19 cellular contexts compared by ENCODE assay signal in the genomic region with DNA sequence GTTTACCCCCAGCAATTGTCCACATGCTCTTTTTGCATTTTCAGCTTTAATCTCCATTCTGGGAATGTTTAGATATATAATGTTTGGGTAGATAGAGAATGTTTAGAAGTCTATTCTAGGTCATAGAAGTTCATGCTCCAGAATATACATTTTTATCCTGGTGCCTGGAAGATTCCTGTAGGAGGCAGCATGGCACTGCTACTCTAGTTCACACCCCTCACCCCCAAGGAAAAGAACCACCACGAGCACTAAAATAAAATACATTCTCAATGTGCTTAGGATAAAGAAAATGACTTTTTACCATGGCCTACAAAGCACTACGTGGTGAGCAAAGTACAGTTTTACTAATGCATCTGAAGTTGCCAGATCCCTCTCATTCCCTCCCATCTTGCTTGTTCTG. TPM values are rescaled to one million over a fixed set of nuclear protein-coding genes. Genes with fewer than 3 reads are reported as not detected.
DNase-seq lines count a peak whose midpoint lies in the region; ATAC-seq, FAIRE-seq and TF ChIP-seq lines count a peak whose summit lies in the region.
"Had no signal": no experiment of that assay in that cellular context is flagged by ENCODE, and none has a peak within 500 bp of the region (broad histone marks: within the 10 kb centered on the region; RNA-seq: fewer than 3 reads in every experiment).

No MANE protein-coding gene starts in this region.

- in situ Hi-C loops in GM23248 (cut with MboI) = no loop called here

- no peak overlapping the region for H3K27ac ChIP-seq in A549
- H3K27ac ChIP-seq in GM23248 = peak overlapping the region; percentile 50
- H3K27ac ChIP-seq in stomach = no peak overlapping the region
- H3K27ac ChIP-seq: BLaER1, coronary artery, epithelial cell of prostate had no signal

- H3K36me3 ChIP-seq in GM23248 (ENCODE audit: low read depth) = peaks cover 8% of the 10 kb centered on the region; the same call in 1 of the 2 replicates
- H3K36me3 ChIP-seq in adipocyte (ENCODE audit: control insufficient read depth, insufficient read depth, low read length, severe bottlenecking) = peaks cover 12% of the 10 kb centered on the region
- no peaks in the 10 kb centered on the region for H3K36me3 ChIP-seq in stomach

- intact Hi-C loops in stomach (cut with DNase I; ENCODE audit: low total_unique reads) = no loop called here

- peak; percentile 34 to 46; a peak in 4 of 5 replicates for TF ChIP-seq RAD21 in A549 (conservative IDR thresholded peaks at IDR 0.05 in 1 of 2, IDR thresholded peaks at IDR 0.05 in 1 of 2)

- no peaks in the 10 kb centered on the region for H3K9me3 ChIP-seq in A549
- no peaks in the 10 kb centered on the region for H3K9me3 ChIP-seq in GM23248 (ENCODE audit: low read depth)
- no peaks in the 10 kb centered on the region for H3K9me3 ChIP-seq in adipocyte (ENCODE audit: control insufficient read depth, low read length)
- H3K9me3 ChIP-seq in stomach = no peaks in the 10 kb centered on the region
- H3K9me3 ChIP-seq: BLaER1 had no signal

- 64% methylated on average over 2 of the region's 2 CpGs for WGBS in A549 (ENCODE audit: missing lambda C conversion rate)
- 28 to 42% methylated on average over 2 of the region's 2 CpGs for WGBS in GM23248 (ENCODE audit: low coverage in 1 of 2, low lambda C conversion rate in 2 of 2, missing lambda C conversion rate in 2 of 2), 2 experiments
- WGBS in stomach, 5 donors = 43 to 70% (median 67%) methylated on average over 2 of the region's 2 CpGs

- DNase-seq in A549 (ENCODE audit: low read depth in 1 of 2, low spot score in 1 of 2) (no peak), GM23248 (peak; percentile 50), adipocyte (ENCODE audit: low read depth) (no peak), iris pigment epithelial cell (ENCODE audit: low read depth) (peak; percentile 29), stomach (no peak), H4 (ENCODE audit: low spot score) (no peak), SIG-M5 (lab: John Stamatoyannopoulos, UW) (no peak)
- no peak for DNase-seq in stimulated activated CD4-positive, alpha-beta T cell treated with anti-CD3 and anti-CD28 coated beads, Interleukin-4, amount 100 ng/mL, for 1 hour
- DNase-seq: activated CD4-positive, alpha-beta memory T cell treated with anti-CD3 and anti-CD28 coated beads, Interleukin-2, amount 10 ng/mL, durations not matched to agents 7 days and 5 days; GOT3; naive thymus-derived CD4-positive, alpha-beta T cell; NCI-H1417; SHP77 treated with DMSO at 0.1 percent for 48 hours; stimulated activated CD4-positive, alpha-beta T cell treated with anti-CD3 and anti-CD28 coated beads, Interleukin-2, amount 100 ng/mL, for 24 hours; stimulated activated CD8-positive, alpha-beta memory T cell treated with anti-CD3 and anti-CD28 coated beads, Interleukin-4, amount 100 ng/mL, for 48 hours had no signal

- H4K20me1 ChIP-seq in GM23248 (ENCODE audit: insufficient read depth) = no peaks in the 10 kb centered on the region

- H3K4me1 ChIP-seq in A549 (peaks cover 56% of the 10 kb centered on the region), GM23248 (ENCODE audit: insufficient read depth) (peaks cover 68% of the 10 kb centered on the region), adipocyte (ENCODE audit: control insufficient read depth, insufficient read depth, low read length) (peaks cover 51% of the 10 kb centered on the region), stomach (peaks cover 9 to 37% (median 24%) of the 10 kb centered on the region in 4 donors)
- H3K4me1 ChIP-seq: BLaER1 had no signal

- H3K9ac ChIP-seq in GM23248 (peak overlapping the region; percentile 7; the same call in 1 of the 2 replicates), adipocyte (ENCODE audit: low read length) (peak overlapping the region; percentile 1)
- H3K9ac ChIP-seq: BLaER1 had no signal

- no peak overlapping the region for H2AFZ ChIP-seq in GM23248

- TF ChIP-seq CTCF in A549 (IDR thresholded peaks at IDR 0.05) (no peak; the same call in 2 of the 3 replicates), stomach (IDR thresholded peaks at IDR 0.05) (peak in 1 of 7 experiments; percentile 12)

- no peaks in the 10 kb centered on the region for H3K9me2 ChIP-seq in GM23248 (ENCODE audit: insufficient read depth)

- peak in 1 of 2 experiments; percentile 9; a peak in 1 of 6 replicates for ATAC-seq in A549
- ATAC-seq: naive thymus-derived CD4-positive, alpha-beta T cell had no signal

- CTCF ChIA-PET in A549 (lab: Yijun Ruan, JAX) = interaction anchor here (1.0 kb wide), 1 partner anchor 53 kb away, joined by 3 read pairs; no protein-coding TSS in a partner anchor

- H3K27me3 ChIP-seq in GM23248 (replicated peaks; ENCODE audit: insufficient read depth) (no peaks in the 10 kb centered on the region), adipocyte (replicated peaks; ENCODE audit: control insufficient read depth, insufficient read depth, low read length) (no peaks in the 10 kb centered on the region), stomach (no peaks in the 10 kb centered on the region)
- H3K27me3 ChIP-seq: BLaER1 had no signal

- TF ChIP-seq EP300 in A549 (IDR thresholded peaks at IDR 0.05) (no peak), stomach (IDR thresholded peaks at IDR 0.05) (no peak)

- POLR2A ChIA-PET in A549 (lab: Yijun Ruan, JAX) = no interaction called here

- peaks cover 48% of the 10 kb centered on the region for H3F3A ChIP-seq in GM23248 (ENCODE audit: insufficient read depth)

- no peak overlapping the region for H3K4me3 ChIP-seq in A549
- no peak overlapping the region for H3K4me3 ChIP-seq in GM23248
- H3K4me3 ChIP-seq in adipocyte (ENCODE audit: low read length) = no peak overlapping the region
- H3K4me3 ChIP-seq in stomach = no peak overlapping the region
- H3K4me3 ChIP-seq: BLaER1, coronary artery had no signal

- FAIRE-seq in A549 (lab: Jason Lieb, UNC) = no peak
- FAIRE-seq: TTC549 had no signal

- no peak for TF ChIP-seq POLR2A in A549 (IDR thresholded peaks at IDR 0.05; ENCODE audit: low read length)
- no peak for TF ChIP-seq POLR2A in stomach (IDR thresholded peaks at IDR 0.05)

- peaks cover 97% of the 10 kb centered on the region for H3K79me2 ChIP-seq in GM23248 (ENCODE audit: insufficient read depth)

- H3K4me2 ChIP-seq in A549 = no peak overlapping the region
- H3K4me2 ChIP-seq in GM23248 (ENCODE audit: unreplicated experiment) = peak overlapping the region; percentile 80
- H3K4me2 ChIP-seq: BLaER1 had no signal

TF ChIP-seq in A549, 52 proteins besides CTCF, POLR2A, EP300 and RAD21:
- TF ChIP-seq, protein P1, sequence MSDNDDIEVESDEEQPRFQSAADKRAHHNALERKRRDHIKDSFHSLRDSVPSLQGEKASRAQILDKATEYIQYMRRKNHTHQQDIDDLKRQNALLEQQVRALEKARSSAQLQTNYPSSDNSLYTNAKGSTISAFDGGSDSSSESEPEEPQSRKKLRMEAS (IDR thresholded peaks at IDR 0.05) = no peak
- no peak for TF ChIP-seq JUN (IDR thresholded peaks at IDR 0.05)
- TF ChIP-seq SMC3 (IDR thresholded peaks at IDR 0.05) = peak; percentile 11; the same call in 1 of the 3 replicates
- TF ChIP-seq POLR2AphosphoS2 (conservative IDR thresholded peaks at IDR 0.05; ENCODE audit: low read length) = no peak
TF ChIP-seq in A549: peak in this region for 1.

RNA-seq across cellular contexts. Expression of gene MYO1B, which starts 53.8 kb away (rescaled TPM):
- polyA plus RNA-seq in A549 (2011; rRNA removed) = 154 and 159 TPM in 2 replicates
- polyA plus RNA-seq in A549 (2012; cell fraction: cytosol; rRNA removed) = 37.0 and 40.3 TPM in 2 replicates
- 28.8 and 43.5 TPM in 2 replicates for polyA plus RNA-seq in A549 (2012; cell fraction: nucleus; rRNA removed)
- 77.7 to 96.4 TPM (median 77.9 TPM) in 3 replicates for polyA plus RNA-seq in A549 (2017; fragmentation: RNase III; extraction: RNeasy Plus Mini Kit Qiagen cat#74134 plus additional on column Dnase treatment)
- polyA minus RNA-seq in A549 (2011; rRNA and poly(A)+ RNA removed) = 106 and 112 TPM in 2 replicates
- 197 and 211 TPM in 2 replicates for total RNA-seq in GM23248 (2014; rRNA removed; shearing (Covaris generic))
- polyA plus RNA-seq in GM23248 (2016; fragmentation: Nextera tagmentation; extraction: Ambion mirVana) = 120 and 126 TPM in 2 replicates
- total RNA-seq in stomach = 100 to 1,000 TPM in 1 of 5 donors, 10 to 100 TPM in 3, 1 to 10 TPM in 1; 8.8 to 123 (median 25.5) TPM
- polyA plus RNA-seq in stomach = 10 to 100 TPM in 1 of 3 donors, 1 to 10 TPM in 2; 6.1 to 11.0 (median 7.5) TPM
- 51.0 and 58.5 TPM in 2 replicates for total RNA-seq in H4 (2014; rRNA removed; shearing (Covaris generic))

Comparison
In these comparisons a context has a peak if more than half of its experiments do, and no peak if none do; other contexts are left out.
1. DNase-seq: peak in GM23248 (single experiment) and iris pigment epithelial cell (single experiment); none in A549 (0 of 2), adipocyte (single experiment), stimulated activated CD4-positive, alpha-beta T cell treated with anti-CD3 and anti-CD28 coated beads, Interleukin-4, amount 100 ng/mL, for 1 hour (single experiment), stomach (single experiment), H4 (single experiment) and SIG-M5 (single experiment).